14 cellular contexts compared by ENCODE assay signal in genomic region chr7:130920122-130920521, GRCh38.
DNase-seq lines count a peak whose midpoint lies in the region; ATAC-seq, FAIRE-seq and TF ChIP-seq lines count a peak whose summit lies in the region.
"Had no signal": no experiment of that assay in that cellular context is flagged by ENCODE, and none has a peak within 500 bp of the region (broad histone marks: within the 10 kb centered on the region; RNA-seq: fewer than 3 reads in every experiment).

No MANE protein-coding gene starts in this region.

- H3K4ac ChIP-seq in trophoblast cell (ENCODE audit: low read depth, low read length) = no peak overlapping the region

- no peak overlapping the region for H4K8ac ChIP-seq in trophoblast cell (ENCODE audit: low read depth, low read length)

- H3K79me2 ChIP-seq in astrocyte (ENCODE audit: insufficient read depth, low read length) (peaks cover 95% of the 10 kb centered on the region), trophoblast cell (ENCODE audit: control insufficient read depth, insufficient read depth, low read length, poor library complexity) (no peaks in the 10 kb centered on the region)

- FAIRE-seq in astrocyte (lab: Jason Lieb, UNC) = no peak
- FAIRE-seq: islet of Langerhans had no signal

- H3K14ac ChIP-seq in trophoblast cell (ENCODE audit: low read length) = no peak overlapping the region

- H3K27me3 Mint-ChIP-seq in Calu3 (ENCODE audit: unreplicated experiment) (no peaks in the 10 kb centered on the region), astrocyte (ENCODE audit: low read depth, unreplicated experiment) (no peaks in the 10 kb centered on the region)
- no peaks in the 10 kb centered on the region for H3K27me3 Mint-ChIP-seq in natural killer cell treated with Interleukin-12 subunit alpha and Interleukin-12 subunit beta and Interleukin-15 and Interleukin-18, amount 100 ng/mL, for 72 hours

- DNase-seq in A673 (ENCODE audit: low spot score) = no peak
- no peak for DNase-seq in Calu3
- DNase-seq in astrocyte (ENCODE audit: low read depth) = no peak
- no peak for DNase-seq in natural killer cell treated with Interleukin-12 subunit alpha and Interleukin-12 subunit beta and Interleukin-15 and Interleukin-18, amount 100 ng/mL, for 72 hours (ENCODE audit: low spot score)
- DNase-seq in EL = no peak
- no peak for DNase-seq in T-helper 9 cell
- no peak for DNase-seq in trophoblast cell
- DNase-seq: activated CD4-positive, alpha-beta T cell treated with anti-CD3 and anti-CD28 coated beads for 1 hour; MG63; occipital lobe had no signal

- no peaks in the 10 kb centered on the region for H3K27me3 ChIP-seq in A673 (replicated peaks; ENCODE audit: insufficient read depth, low read depth, low read length, poor library complexity)
- H3K27me3 ChIP-seq in astrocyte (ENCODE audit: insufficient read depth, low read length) = no peaks in the 10 kb centered on the region
- H3K27me3 ChIP-seq in trophoblast cell (ENCODE audit: insufficient read depth, low read length) = no peaks in the 10 kb centered on the region
- H3K27me3 ChIP-seq: MG63 had no signal

- H2AFZ ChIP-seq in astrocyte (ENCODE audit: low read depth, low read length) (no peak overlapping the region), trophoblast cell (ENCODE audit: insufficient read depth, low read length, poor library complexity) (no peak overlapping the region)

- H3K9me3 Mint-ChIP-seq in Calu3 (ENCODE audit: low read depth, unreplicated experiment) (no peaks in the 10 kb centered on the region), astrocyte (ENCODE audit: unreplicated experiment) (no peaks in the 10 kb centered on the region)
- no peaks in the 10 kb centered on the region for H3K9me3 Mint-ChIP-seq in natural killer cell treated with Interleukin-12 subunit alpha and Interleukin-12 subunit beta and Interleukin-15 and Interleukin-18, amount 100 ng/mL, for 72 hours

- intact Hi-C loops in A673 (cut with micrococcal nuclease; ENCODE audit: unreplicated experiment) (no loop called here), Calu3 (cut with micrococcal nuclease; ENCODE audit: unreplicated experiment) (loop anchor here (5.0 kb wide), 1 partner anchor 33 kb away; no protein-coding TSS in a partner anchor)

- peak overlapping the region; percentile 18 for H3K4me3 ChIP-seq in A673 (ENCODE audit: low read depth, low read length, poor library complexity, severe bottlenecking)
- no peak overlapping the region for H3K4me3 ChIP-seq in astrocyte (ENCODE audit: insufficient read depth, low read depth, low read length)
- H3K4me3 ChIP-seq in trophoblast cell (ENCODE audit: low read depth, low read length) = no peak overlapping the region
- H3K4me3 ChIP-seq: MG63 had no signal

- POLR2A ChIA-PET in A673 (lab: Charles Lee; ENCODE audit: low non-redundant PET) = no interaction called here

- H2AK5ac ChIP-seq in trophoblast cell (ENCODE audit: low read length) = no peak overlapping the region

- H3K9me3 ChIP-seq in A673 (ENCODE audit: low read depth, low read length, poor library complexity, severe bottlenecking) = no peaks in the 10 kb centered on the region
- H3K9me3 ChIP-seq in astrocyte (ENCODE audit: insufficient read depth, low read depth, low read length) = no peaks in the 10 kb centered on the region
- peaks cover 2% of the 10 kb centered on the region for H3K9me3 ChIP-seq in trophoblast cell (ENCODE audit: insufficient read depth, low read depth, low read length)
- H3K9me3 ChIP-seq: MG63 had no signal

- no peak overlapping the region for H3K18ac ChIP-seq in trophoblast cell (ENCODE audit: low read length)

- no peak overlapping the region for H4K91ac ChIP-seq in trophoblast cell (ENCODE audit: low read depth, low read length)

- TF ChIP-seq CTCF in A673 (conservative IDR thresholded peaks at IDR 0.05; ENCODE audit: low read depth, low read length) (no peak), Calu3 (IDR thresholded peaks at IDR 0.05; ENCODE audit: unreplicated experiment) (no peak), astrocyte (IDR thresholded peaks at IDR 0.05; ENCODE audit: insufficient read depth, low read depth, low read length) (no peak)

- no peak overlapping the region for H3K23ac ChIP-seq in trophoblast cell (ENCODE audit: low read length)

- H3K4me1 Mint-ChIP-seq in Calu3 (ENCODE audit: low read depth, unreplicated experiment) (peaks cover 79% of the 10 kb centered on the region), astrocyte (ENCODE audit: low read depth, unreplicated experiment) (peaks cover 60% of the 10 kb centered on the region)
- H3K4me1 Mint-ChIP-seq in natural killer cell treated with Interleukin-12 subunit alpha and Interleukin-12 subunit beta and Interleukin-15 and Interleukin-18, amount 100 ng/mL, for 72 hours (ENCODE audit: low read depth in 2 of 2) = peaks cover 70 to 76% of the 10 kb centered on the region in 2 donors

- BruUV-seq in A673 (replicated peaks; lab: Mats Ljungman, UMichigan) (no TSS peak), Calu3 (replicated peaks; lab: Mats Ljungman, UMichigan) (no TSS peak)

- WGBS in trophoblast cell (ENCODE audit: extremely low coverage, insufficient coverage, insufficient read length) = no CpG with 5 or more reads among the region's 3 CpGs

- H3K4me1 ChIP-seq in A673 (ENCODE audit: insufficient read depth, low read length, poor library complexity, severe bottlenecking) (peaks cover 93% of the 10 kb centered on the region), astrocyte (ENCODE audit: insufficient read depth, low read length) (peaks cover 85% of the 10 kb centered on the region), trophoblast cell (ENCODE audit: control insufficient read depth in 1 of 2, insufficient read depth in 2 of 2, low read length in 2 of 2) (peaks cover 11 to 13% of the 10 kb centered on the region in 2 experiments)

- H3K36me3 Mint-ChIP-seq in Calu3 (ENCODE audit: insufficient read depth, unreplicated experiment) = peaks cover 80% of the 10 kb centered on the region
- H3K36me3 Mint-ChIP-seq in astrocyte (ENCODE audit: low read depth, unreplicated experiment) = peaks cover 7% of the 10 kb centered on the region
- H3K36me3 Mint-ChIP-seq in natural killer cell treated with Interleukin-12 subunit alpha and Interleukin-12 subunit beta and Interleukin-15 and Interleukin-18, amount 100 ng/mL, for 72 hours = peaks cover 32% of the 10 kb centered on the region

- peaks cover 3% of the 10 kb centered on the region for H3K79me1 ChIP-seq in trophoblast cell (ENCODE audit: low read length)

- H3K9ac ChIP-seq in astrocyte (ENCODE audit: low read length) (peak overlapping the region; percentile 88), trophoblast cell (ENCODE audit: low read length) (no peak overlapping the region)

- no peak overlapping the region for H2BK120ac ChIP-seq in trophoblast cell (ENCODE audit: insufficient read depth, low read length, poor library complexity)

- no peak overlapping the region for H2BK12ac ChIP-seq in trophoblast cell (ENCODE audit: low read length)

- H3K27ac ChIP-seq in A673 (ENCODE audit: low read depth, low read length, poor library complexity, severe bottlenecking) (peak overlapping the region; percentile 94), astrocyte (ENCODE audit: low read depth, low read length) (peak overlapping the region; percentile 95), trophoblast cell (ENCODE audit: low read depth, low read length) (no peak overlapping the region)
- H3K27ac ChIP-seq: RWPE1 had no signal

- H3K36me3 ChIP-seq in A673 (ENCODE audit: insufficient read depth, low read length, poor library complexity, severe bottlenecking) = peaks cover 22% of the 10 kb centered on the region
- H3K36me3 ChIP-seq in astrocyte (ENCODE audit: insufficient read depth, low read length) = peaks cover 4% of the 10 kb centered on the region
- no peaks in the 10 kb centered on the region for H3K36me3 ChIP-seq in trophoblast cell (ENCODE audit: control insufficient read depth in 1 of 2, insufficient read depth in 2 of 2, low read length in 2 of 2)

- no peak overlapping the region for H4K12ac ChIP-seq in trophoblast cell (ENCODE audit: low read depth, low read length)

- CTCF ChIA-PET in A673 (lab: Charles Lee) (no interaction called here), Calu3 (lab: Charles Lee) (interaction anchor here (0.7 to 1.5 kb wide), 2 partner anchors 11 to 16 kb away, joined by 4 to 6 read pairs; no protein-coding TSS in a partner anchor)

- H2BK5ac ChIP-seq in trophoblast cell (ENCODE audit: low read depth, low read length, poor library complexity) = no peak overlapping the region

- peak overlapping the region; percentile 85 for H3K4me2 ChIP-seq in astrocyte (ENCODE audit: low read length)
- no peak overlapping the region for H3K4me2 ChIP-seq in trophoblast cell (ENCODE audit: low read length)

- H3K4me3 Mint-ChIP-seq in Calu3 (ENCODE audit: low read depth, unreplicated experiment) (peak overlapping the region; percentile 56), astrocyte (ENCODE audit: unreplicated experiment) (no peak overlapping the region)
- H3K4me3 Mint-ChIP-seq in natural killer cell treated with Interleukin-12 subunit alpha and Interleukin-12 subunit beta and Interleukin-15 and Interleukin-18, amount 100 ng/mL, for 72 hours = peak overlapping the region; percentile 44

- peak overlapping the region; percentile 85 for H3K27ac Mint-ChIP-seq in Calu3 (ENCODE audit: unreplicated experiment)
- peak overlapping the region; percentile 69 for H3K27ac Mint-ChIP-seq in astrocyte (ENCODE audit: unreplicated experiment)
- peak overlapping the region; percentile 90 to 94 for H3K27ac Mint-ChIP-seq in natural killer cell treated with Interleukin-12 subunit alpha and Interleukin-12 subunit beta and Interleukin-15 and Interleukin-18, amount 100 ng/mL, for 72 hours

- ATAC-seq in natural killer cell treated with Interleukin-12 subunit alpha and Interleukin-12 subunit beta and Interleukin-15 and Interleukin-18, amount 100 ng/mL, for 72 hours = no peak
- no peak for ATAC-seq in HG03196 (IDR thresholded peaks at IDR 0.05; ENCODE audit: unreplicated experiment)
- ATAC-seq: esophagus mucosa had no signal

- H4K20me1 ChIP-seq in astrocyte (ENCODE audit: insufficient read depth, low read length) = peaks cover 5% of the 10 kb centered on the region
